Comparison of ENCODE assay signal across 1 cellular context in genomic region chr1:156767101-156767878, GRCh38.
TF ChIP-seq lines count a peak whose summit lies in the region.

Gene PRCC (plus strand): TSS chr1:156767535. CDS start chr1:156767772, 237 bp downstream.

TF ChIP-seq in H1, 55 proteins besides CTCF, POLR2A, EP300 and RAD21 (continued from another document):
- TF ChIP-seq YY1 (IDR thresholded peaks at IDR 0.05; ENCODE audit: low read depth, low read length) (peak; percentile 97), HDAC2 (IDR thresholded peaks at IDR 0.05; ENCODE audit: borderline replicate concordance in 1 of 2, low read depth in 2 of 2, low read length in 2 of 2) (peak; percentile 27 to 48; a peak in 1 of 4 replicates), RNF2 (IDR thresholded peaks at IDR 0.05; ENCODE audit: borderline replicate concordance, low read depth, low read length, missing control alignments, poor library complexity, severe bottlenecking) (no peak), CREB1 (IDR thresholded peaks at IDR 0.05) (peak; percentile 90), TCF12 (IDR thresholded peaks at IDR 0.05; ENCODE audit: low read depth, low read length) (no peak), TBP (IDR thresholded peaks at IDR 0.05; ENCODE audit: low read depth, low read length) (peak; percentile 84)
